In the genomic region with DNA sequence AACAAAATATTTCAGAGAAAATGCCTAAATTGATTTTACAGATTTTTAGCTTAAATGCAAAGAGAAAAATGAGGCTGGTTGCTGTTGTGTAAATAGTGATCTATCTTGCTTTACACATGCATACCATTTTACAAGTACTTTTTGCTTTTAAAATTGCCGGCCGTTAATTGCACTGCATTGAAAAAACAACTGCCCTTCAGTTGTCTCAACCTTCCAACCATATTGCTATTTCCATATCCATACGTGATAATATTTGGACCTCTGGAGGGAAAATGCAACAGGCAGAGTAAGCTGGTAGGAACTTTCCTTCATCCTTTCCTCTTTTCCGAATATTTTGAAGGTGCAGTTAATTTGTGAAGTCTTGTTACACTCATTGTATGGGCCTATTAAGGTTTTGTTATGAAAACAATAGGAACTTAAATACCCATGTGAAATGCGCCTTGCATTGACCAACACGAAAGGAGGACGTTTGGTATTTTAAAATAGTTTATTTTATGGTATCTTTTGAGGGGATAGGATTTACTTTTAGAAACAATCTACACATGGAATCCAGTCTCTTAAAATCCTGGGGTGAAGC, we compare ENCODE assay signal across 22 cellular contexts. TPM values are rescaled to one million over a fixed set of nuclear protein-coding genes. Genes with fewer than 3 reads are reported as not detected.
DNase-seq lines count a peak whose midpoint lies in the region; ATAC-seq and TF ChIP-seq lines count a peak whose summit lies in the region.
"Had no signal": no experiment of that assay in that cellular context is flagged by ENCODE, and none has a peak within 500 bp of the region (broad histone marks: within the 10 kb centered on the region; RNA-seq: fewer than 3 reads in every experiment).

No MANE protein-coding gene starts in this region.

- peak overlapping the region; percentile 56; the same call in 1 of the 2 replicates for H3K9ac ChIP-seq in DND-41 (ENCODE audit: low read depth, low read length)

- peaks cover 24% of the 10 kb centered on the region for H3K36me3 Mint-ChIP-seq in activated CD4-positive, alpha-beta T cell treated with anti-CD3 and anti-CD28 coated beads, Interleukin-2, amount 10 ng/mL, durations not matched to agents 7 days and 5 days (ENCODE audit: low read depth)
- H3K36me3 Mint-ChIP-seq in T-cell (peaks cover 14% of the 10 kb centered on the region), natural killer cell (peaks cover 10% of the 10 kb centered on the region)

- H3K4me3 ChIP-seq in DND-41 (ENCODE audit: low read depth in 1 of 2, low read length in 2 of 2) = 0 out of 4 replicates have a peak overlapping the region, but pooled peaks of 1 of the 2 experiments have one; percentile 52
- H3K4me3 ChIP-seq in gastrocnemius medialis = no peak overlapping the region
- H3K4me3 ChIP-seq: ovary, PC-9, tibial nerve had no signal

- H3K4me1 ChIP-seq in DND-41 (ENCODE audit: insufficient read depth, low read length) (peaks cover 41% of the 10 kb centered on the region), gastrocnemius medialis (peaks cover 18 to 22% of the 10 kb centered on the region in 2 donors)

- ATAC-seq in DND-41 (ENCODE audit: insufficient read depth, low read depth) = no peak
- ATAC-seq in T-cell (replicated peaks in 1 of 4) = no peak
- ATAC-seq in natural killer cell = no peak
- no peak for ATAC-seq in GM18498 (IDR thresholded peaks at IDR 0.05; ENCODE audit: unreplicated experiment)
- ATAC-seq in gastrocnemius medialis = no peak
- ATAC-seq: left ventricle myocardium superior, Right ventricle myocardium inferior had no signal

- in situ Hi-C loops in gastrocnemius medialis (cut with MboI; ENCODE audit: low sequenced_read_pairs in 4 of 4) = no loop called here

- H3K4me2 ChIP-seq in DND-41 (ENCODE audit: insufficient read depth, low read length) = peak overlapping the region; percentile 65
- H3K4me2 ChIP-seq: PC-9 had no signal

- CTCF ChIA-PET in activated CD4-positive, alpha-beta T cell treated with anti-CD3 and anti-CD28 coated beads, Interleukin-2, amount 10 ng/mL, durations not matched to agents 7 days and 5 days (lab: Charles Lee) = no interaction called here
- CTCF ChIA-PET in T-cell (lab: Charles Lee) = interaction anchor here in 1 of 2 donors (0.8 to 1.1 kb wide), 3 partner anchors 8 to 228 kb away, joined by 3 read pairs; no protein-coding TSS in a partner anchor

- H2AFZ ChIP-seq in DND-41 (ENCODE audit: low read depth, low read length) = no peak overlapping the region
- H2AFZ ChIP-seq: PC-9 had no signal

- H3K9me3 ChIP-seq in DND-41 (ENCODE audit: insufficient read depth, low read length, severe bottlenecking) (no peaks in the 10 kb centered on the region), gastrocnemius medialis (no peaks in the 10 kb centered on the region)
- H3K9me3 ChIP-seq: ovary had no signal

- no peak for TF ChIP-seq CTCF in DND-41 (IDR thresholded peaks at IDR 0.05; ENCODE audit: borderline replicate concordance, extremely low read depth, low read length, poor library complexity, severe bottlenecking)
- TF ChIP-seq CTCF in natural killer cell (IDR thresholded peaks at IDR 0.05) = no peak
- no peak for TF ChIP-seq CTCF in gastrocnemius medialis (IDR thresholded peaks at IDR 0.05 in 4 of 5, conservative IDR thresholded peaks at IDR 0.05 in 1 of 5)

- peaks cover 3% of the 10 kb centered on the region for H3K9me3 Mint-ChIP-seq in activated CD4-positive, alpha-beta T cell treated with anti-CD3 and anti-CD28 coated beads, Interleukin-2, amount 10 ng/mL, durations not matched to agents 7 days and 5 days
- H3K9me3 Mint-ChIP-seq in T-cell = peaks cover 0 to 8% (median 0%) of the 10 kb centered on the region in 3 donors
- peaks cover 0 to 2% of the 10 kb centered on the region in 2 donors for H3K9me3 Mint-ChIP-seq in natural killer cell

- no peaks in the 10 kb centered on the region for H3K79me2 ChIP-seq in DND-41 (ENCODE audit: insufficient read depth, low read length)

- H3K4me3 Mint-ChIP-seq in activated CD4-positive, alpha-beta T cell treated with anti-CD3 and anti-CD28 coated beads, Interleukin-2, amount 10 ng/mL, durations not matched to agents 7 days and 5 days = peak overlapping the region; percentile 66
- H3K4me3 Mint-ChIP-seq in T-cell (peak overlapping the region; percentile 73 to 81 (median 81)), natural killer cell (peak overlapping the region; percentile 91)

- no peak for DNase-seq in activated CD4-positive, alpha-beta T cell treated with anti-CD3 and anti-CD28 coated beads, Interleukin-2, amount 10 ng/mL, durations not matched to agents 7 days and 5 days
- no peak for DNase-seq in activated CD4-positive, alpha-beta T cell treated with anti-CD3 and anti-CD28 coated beads, Interleukin-2, amount 50 U/mL, for 1 hour
- DNase-seq in DND-41 (no peak), T-cell (no peak), natural killer cell (no peak), gastrocnemius medialis (no peak)
- no peak for DNase-seq in stimulated activated naive CD4-positive, alpha-beta T cell (lab: John Stamatoyannopoulos, UW)
- DNase-seq: activated CD4-positive, alpha-beta T cell treated with anti-CD3 and anti-CD28 coated beads for 48 hours; activated effector memory CD4-positive, alpha-beta T cell treated with anti-CD3 and anti-CD28 coated beads, Interleukin-2, amount 50 U/mL, for 16 hours; AML-193; GOT3; Karpas-422; left ventricle myocardium superior; ovary; PC-9; T-helper 9 cell had no signal

- intact Hi-C loops in natural killer cell (cut with micrococcal nuclease) (no loop called here), gastrocnemius medialis (cut with DNase I; ENCODE audit: low total_unique reads) (no loop called here)

- POLR2A ChIA-PET in activated CD4-positive, alpha-beta T cell treated with anti-CD3 and anti-CD28 coated beads, Interleukin-2, amount 10 ng/mL, durations not matched to agents 7 days and 5 days (lab: Charles Lee) = interaction anchor here (0.5 kb wide), 1 partner anchor 106 kb away, joined by 3 read pairs; no protein-coding TSS in a partner anchor
- POLR2A ChIA-PET in T-cell (lab: Charles Lee) = interaction anchor here in 1 of 2 donors (0.8 to 1.3 kb wide), 3 partner anchors 10 to 380 kb away, joined by 3 to 5 read pairs (median 3); a partner anchor contains a TSS

- H4K20me1 ChIP-seq in DND-41 (ENCODE audit: insufficient read depth, low read length) = no peaks in the 10 kb centered on the region

- H3K36me3 ChIP-seq in DND-41 (ENCODE audit: insufficient read depth, low read length) = peaks cover 27% of the 10 kb centered on the region
- peaks cover 0 to 32% of the 10 kb centered on the region in 2 donors for H3K36me3 ChIP-seq in gastrocnemius medialis
- H3K36me3 ChIP-seq: ovary had no signal

- peaks cover 24% of the 10 kb centered on the region for H3K27me3 Mint-ChIP-seq in activated CD4-positive, alpha-beta T cell treated with anti-CD3 and anti-CD28 coated beads, Interleukin-2, amount 10 ng/mL, durations not matched to agents 7 days and 5 days
- H3K27me3 Mint-ChIP-seq in T-cell (peaks cover 0 to 26% of the 10 kb centered on the region in 2 donors), natural killer cell (ENCODE audit: low read depth in 2 of 2) (peaks cover under 1 to 15% of the 10 kb centered on the region in 2 donors)

- peak overlapping the region; percentile 31 for H3K27ac Mint-ChIP-seq in activated CD4-positive, alpha-beta T cell treated with anti-CD3 and anti-CD28 coated beads, Interleukin-2, amount 10 ng/mL, durations not matched to agents 7 days and 5 days
- H3K27ac Mint-ChIP-seq in T-cell = peak overlapping the region; percentile 95 to 96
- H3K27ac Mint-ChIP-seq in natural killer cell = peak overlapping the region in 1 of 2 donors; percentile 92

- H3K27me3 ChIP-seq in DND-41 (ENCODE audit: insufficient read depth, low read length, poor library complexity) (peaks cover 10% of the 10 kb centered on the region), gastrocnemius medialis (peaks cover 38 to 46% (median 40%) of the 10 kb centered on the region in 3 donors)

- no peak for TF ChIP-seq POLR2A in gastrocnemius medialis (IDR thresholded peaks at IDR 0.05)

- H3K27ac ChIP-seq in DND-41 (ENCODE audit: low read length) = peak overlapping the region; percentile 85
- no peak overlapping the region for H3K27ac ChIP-seq in gastrocnemius medialis
- H3K27ac ChIP-seq: HL-60, ovary, PC-9, tibial nerve, VCaP had no signal

- peaks cover 36% of the 10 kb centered on the region for H3K4me1 Mint-ChIP-seq in activated CD4-positive, alpha-beta T cell treated with anti-CD3 and anti-CD28 coated beads, Interleukin-2, amount 10 ng/mL, durations not matched to agents 7 days and 5 days
- H3K4me1 Mint-ChIP-seq in T-cell (peaks cover 18 to 35% (median 32%) of the 10 kb centered on the region in 3 donors), natural killer cell (peaks cover 23 to 33% of the 10 kb centered on the region in 2 donors)

RNA-seq across cellular contexts. Expression of a gene that starts 11.3 kb away (rescaled TPM):
- 10 to 100 TPM; 29.5 to 30.3 TPM for total RNA-seq in activated CD4-positive, alpha-beta T cell treated with anti-CD3 and anti-CD28 coated beads, Interleukin-2, amount 10 ng/mL, durations not matched to agents 7 days and 5 days
- total RNA-seq in T-cell (10 to 100 TPM; 48.9 to 69.2 (median 63.6) TPM), natural killer cell (10 to 100 TPM; 60.5 to 69.8 (median 66.4) TPM), gastrocnemius medialis (10 to 100 TPM; 22.4 to 68.4 (median 57.6) TPM)

RNA-seq across cellular contexts. Expression of a gene that starts 13.1 kb away (rescaled TPM):
- under 1 TPM; 0.57 to 0.75 TPM for total RNA-seq in activated CD4-positive, alpha-beta T cell treated with anti-CD3 and anti-CD28 coated beads, Interleukin-2, amount 10 ng/mL, durations not matched to agents 7 days and 5 days
- under 1 TPM in 2 of 5 donors, not detected in 3; 0.23 to 0.33 TPM for total RNA-seq in T-cell
- under 1 TPM in 2 of 3 donors, not detected in 1; 0.35 to 0.79 TPM for total RNA-seq in natural killer cell
- under 1 TPM in 1 of 4 donors, not detected in 3; 0.12 TPM for total RNA-seq in gastrocnemius medialis
- total RNA-seq: left ventricle myocardium superior, NCI-H460, PC-9, Right ventricle myocardium inferior, tibial nerve had no signal

RNA-seq across cellular contexts. Expression of a gene that starts 16.0 kb away (rescaled TPM):
- 10 to 100 TPM; 58.9 to 68.8 TPM for total RNA-seq in activated CD4-positive, alpha-beta T cell treated with anti-CD3 and anti-CD28 coated beads, Interleukin-2, amount 10 ng/mL, durations not matched to agents 7 days and 5 days
- total RNA-seq in T-cell = 10 to 100 TPM; 25.2 to 57.2 (median 49.7) TPM
- 10 to 100 TPM; 43.1 to 48.3 (median 44.2) TPM for total RNA-seq in natural killer cell
- 10 to 100 TPM; 26.8 to 50.9 (median 37.9) TPM for total RNA-seq in gastrocnemius medialis
